15 cellular contexts compared by ENCODE assay signal in the genomic region with DNA sequence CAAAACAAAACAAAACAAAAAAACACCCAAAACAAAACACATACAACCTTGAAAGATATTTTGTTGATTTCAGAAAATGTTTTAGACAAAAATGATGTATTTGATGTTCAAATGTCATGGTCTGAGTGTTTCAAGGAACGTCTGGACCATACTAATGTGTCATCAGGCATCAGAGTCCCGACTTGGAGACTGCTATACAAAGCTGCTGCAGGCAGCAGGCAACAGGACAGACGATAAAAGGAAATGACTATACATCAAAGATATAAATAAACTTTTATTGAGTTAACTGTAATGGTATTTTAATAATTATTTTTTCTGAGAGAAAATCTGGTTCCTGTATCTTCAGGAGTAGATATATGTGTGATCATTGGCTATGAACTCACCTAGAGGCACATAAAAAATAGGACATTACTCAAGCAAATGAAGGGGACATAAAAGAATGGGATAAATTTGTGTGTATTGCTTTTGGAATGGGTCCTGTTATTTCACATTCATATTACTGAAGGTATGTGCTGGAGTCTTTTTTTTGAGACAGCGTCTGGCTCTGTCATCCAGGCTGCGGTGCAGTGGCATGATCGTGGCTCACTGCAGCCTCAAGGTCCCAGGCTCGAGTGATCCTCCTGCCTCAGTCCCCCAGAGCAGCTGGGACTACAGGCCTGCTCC.
DNase-seq lines count a peak whose midpoint lies in the region; ATAC-seq and TF ChIP-seq lines count a peak whose summit lies in the region.
"Had no signal": no experiment of that assay in that cellular context is flagged by ENCODE, and none has a peak within 500 bp of the region (broad histone marks: within the 10 kb centered on the region; RNA-seq: fewer than 3 reads in every experiment).

No MANE protein-coding gene starts in this region.

- H3K27me3 Mint-ChIP-seq in HFFc6 (ENCODE audit: insufficient read depth): no peaks in the 10 kb centered on the region
- H3K27me3 Mint-ChIP-seq: CD4-positive, alpha-beta memory T cell had no signal

- peaks cover 55% of the 10 kb centered on the region for H3K4me1 Mint-ChIP-seq in HFFc6 (ENCODE audit: low read depth)

- no peak overlapping the region; the same call in none of the 2 replicates for H3K4me3 Mint-ChIP-seq in HFFc6
- H3K4me3 Mint-ChIP-seq: CD4-positive, alpha-beta memory T cell had no signal

- peak; percentile 27 for DNase-seq in HFFc6
- DNase-seq in dermis blood vessel endothelial cell: peak; percentile 86
- DNase-seq in Ammon's horn (ENCODE audit: low spot score): no peak
- no peak for DNase-seq in NCI-H2171 (lab: John Stamatoyannopoulos, UW)
- DNase-seq: BE2C; CD4-positive, alpha-beta memory T cell; GDM1; MV-4-11; NCI-H1417; NCI-H187 treated with DMSO at 0.1 percent for 48 hours; NCI-H446; SJCRH30 had no signal

- TF ChIP-seq CTCF in HFFc6 (IDR thresholded peaks at IDR 0.05): no peak

- ATAC-seq in SK-N-SH treated with all-trans-retinoic acid at 6 μM for 48 hours (peak; percentile 47; the same call in 2 of the 3 replicates), esophagus mucosa (no peak), HG02642 (IDR thresholded peaks at IDR 0.05; ENCODE audit: poor library complexity, unreplicated experiment) (no peak)

- H3K27ac Mint-ChIP-seq in HFFc6: peak overlapping the region; percentile 68
- H3K27ac Mint-ChIP-seq: CD4-positive, alpha-beta memory T cell had no signal

- H3K9me3 Mint-ChIP-seq in HFFc6: no peaks in the 10 kb centered on the region
- H3K9me3 Mint-ChIP-seq: CD4-positive, alpha-beta memory T cell had no signal

- peaks cover 19% of the 10 kb centered on the region; the same call in 1 of the 2 replicates for H3K36me3 Mint-ChIP-seq in HFFc6 (ENCODE audit: low read depth)

TF ChIP-seq in SK-N-SH treated with all-trans-retinoic acid at 6 μM for 48 hours, 23 proteins besides CTCF, POLR2A, EP300 and RAD21:
- no peak for TF ChIP-seq SNAI2 (CRISPR knock-in tag; IDR thresholded peaks at IDR 0.05)
- peak; percentile 56; the same call in 1 of the 2 replicates for TF ChIP-seq ZNF70 (CRISPR knock-in tag; IDR thresholded peaks at IDR 0.05)

Comparison
In these comparisons a context has a peak if more than half of its experiments do, and no peak if none do; other contexts are left out.
1. DNase-seq: peak in HFFc6 (single experiment) and dermis blood vessel endothelial cell (single experiment); none in Ammon's horn (single experiment) and NCI-H2171 (single experiment).